Comparison of ENCODE assay signal across 8 cellular contexts in the genomic region with DNA sequence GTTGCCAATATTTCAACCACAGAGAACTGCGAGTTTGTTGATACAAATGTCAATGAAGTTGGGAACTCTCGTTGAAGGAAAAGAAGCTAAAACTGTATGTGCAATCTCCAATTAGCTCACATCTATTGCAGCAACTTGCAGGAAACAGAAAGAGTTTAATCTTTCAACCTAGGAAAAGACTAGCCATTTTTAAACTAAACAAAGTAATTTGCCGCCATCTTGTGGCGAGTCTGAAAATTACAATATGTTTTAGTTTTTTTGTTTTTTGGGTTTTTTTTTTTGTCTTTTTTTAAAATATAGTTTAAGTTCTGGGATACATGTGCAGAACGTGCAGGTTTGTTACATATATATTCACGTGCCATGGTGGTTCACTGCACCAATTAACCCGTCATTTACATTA.
DNase-seq lines count a peak whose midpoint lies in the region; ATAC-seq and TF ChIP-seq lines count a peak whose summit lies in the region.

No MANE protein-coding gene starts in this region.

- peak; percentile 15 for TF ChIP-seq CTCF in HFF-Myc (IDR thresholded peaks at IDR 0.05; ENCODE audit: low read depth, low read length, missing control alignments)

- peak; percentile 29 for DNase-seq in D341Med (ENCODE audit: low spot score)
- peak; percentile 2 for DNase-seq in HFF-Myc (ENCODE audit: extremely low read depth, low read depth)
- DNase-seq in SK-N-DZ (ENCODE audit: low spot score) = peak; percentile 23
- peak; percentile 42 for DNase-seq in glomerular visceral epithelial cell (ENCODE audit: extremely low spot score)
- DNase-seq in stimulated activated CD8-positive, alpha-beta memory T cell treated with anti-CD3 and anti-CD28 coated beads, Interleukin-4, amount 100 ng/mL, for 48 hours = no peak

- no peak for ATAC-seq in HG03354 (IDR thresholded peaks at IDR 0.05; ENCODE audit: poor library complexity, severe bottlenecking, unreplicated experiment)
- no peak for ATAC-seq in HG03025 (IDR thresholded peaks at IDR 0.05; ENCODE audit: low FRiP score, unreplicated experiment)
- no peak for ATAC-seq in GM21423 (IDR thresholded peaks at IDR 0.05; ENCODE audit: unreplicated experiment)

- H3K4me3 ChIP-seq in HFF-Myc (replicated peaks; ENCODE audit: low read depth, low read length) = no peak overlapping the region
